ENCODE assay signal across 8 cellular contexts in the genomic region with DNA sequence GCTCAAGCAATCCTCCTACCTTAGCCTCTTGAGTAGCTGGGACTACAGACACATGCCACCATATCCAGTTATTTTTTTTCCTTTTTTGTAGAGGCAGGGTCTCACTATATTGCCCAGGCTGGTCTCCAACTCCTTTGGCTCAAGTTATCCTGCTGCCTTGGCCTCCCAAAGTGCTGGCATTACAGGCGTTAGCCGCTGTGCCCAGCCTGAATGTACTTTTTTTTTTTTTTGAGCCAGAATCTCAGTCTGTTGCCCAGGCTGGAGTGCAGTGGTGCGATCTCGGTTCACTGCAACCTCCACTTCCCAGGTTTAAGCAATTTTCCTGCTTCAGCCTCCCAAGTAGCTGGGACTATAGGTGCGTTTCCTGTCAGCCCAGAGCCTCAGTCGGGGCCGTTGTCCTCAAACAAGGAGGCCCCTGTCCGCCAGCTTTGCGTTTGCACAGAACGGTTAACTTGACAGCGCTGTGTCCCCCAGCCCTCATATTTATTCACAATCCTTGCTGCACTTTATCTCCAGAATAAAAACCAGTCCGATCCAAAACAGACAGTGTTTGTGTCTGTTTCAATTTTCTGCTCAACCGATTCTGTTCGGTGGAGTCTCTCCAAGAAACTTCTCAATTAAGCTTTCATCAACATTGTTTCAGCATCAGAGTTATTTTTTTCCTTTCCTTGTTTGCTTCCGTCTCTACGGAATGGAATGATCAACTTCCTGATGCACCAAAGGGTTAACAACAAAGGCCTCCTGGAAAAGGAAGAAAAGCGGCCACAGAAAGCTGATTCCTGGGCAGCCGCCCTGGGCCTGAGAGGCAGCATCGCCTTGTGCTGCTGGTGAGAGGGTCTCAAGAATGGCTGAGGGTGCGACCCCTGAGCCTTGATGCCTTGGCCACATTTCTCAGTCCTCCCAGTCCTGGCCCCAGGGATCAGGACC.
A peak's percentile ranks its signal among the peaks of the same experiment; 100 is the strongest.
DNase-seq lines count a peak whose midpoint lies in the region; ATAC-seq and TF ChIP-seq lines count a peak whose summit lies in the region.

No MANE protein-coding gene starts in this region.

- CTCF ChIA-PET in activated naive CD4-positive, alpha-beta T cell treated with anti-CD3 and anti-CD28 coated beads, Interleukin-2, amount 10 ng/mL, durations not matched to agents 7 days and 5 days (lab: Charles Lee): interaction anchor here (0.6 to 3.1 kb wide), 19 partner anchors 11 to 755 kb away, joined by 3 to 24 read pairs (median 5); a partner anchor contains a TSS

- no peaks in the 10 kb centered on the region for H3K27me3 ChIP-seq in right atrium auricular region

- peak overlapping the region; percentile 89 for H3K4me3 Mint-ChIP-seq in activated naive CD4-positive, alpha-beta T cell treated with anti-CD3 and anti-CD28 coated beads, Interleukin-2, amount 10 ng/mL, durations not matched to agents 7 days and 5 days
- peak overlapping the region; percentile 85 for H3K4me3 Mint-ChIP-seq in activated T-helper 17 cell treated with anti-CD3 and anti-CD28 coated beads, Interleukin-2, amount 50 U/mL, for 72 hours

- no peaks in the 10 kb centered on the region for H3K9me3 Mint-ChIP-seq in activated naive CD4-positive, alpha-beta T cell treated with anti-CD3 and anti-CD28 coated beads, Interleukin-2, amount 10 ng/mL, durations not matched to agents 7 days and 5 days
- H3K9me3 Mint-ChIP-seq in activated T-helper 17 cell treated with anti-CD3 and anti-CD28 coated beads, Interleukin-2, amount 50 U/mL, for 72 hours: no peaks in the 10 kb centered on the region

- TF ChIP-seq CTCF in right atrium auricular region (IDR thresholded peaks at IDR 0.05): no peak

- H3K4me3 ChIP-seq in right atrium auricular region: peak overlapping the region; percentile 21 to 58
- H3K4me3 ChIP-seq in skin epidermis: peak overlapping the region; percentile 29 to 59 (median 48)

- peak overlapping the region; percentile 87 for H3K27ac Mint-ChIP-seq in activated naive CD4-positive, alpha-beta T cell treated with anti-CD3 and anti-CD28 coated beads, Interleukin-2, amount 10 ng/mL, durations not matched to agents 7 days and 5 days
- peak overlapping the region; percentile 96 for H3K27ac Mint-ChIP-seq in activated T-helper 17 cell treated with anti-CD3 and anti-CD28 coated beads, Interleukin-2, amount 50 U/mL, for 72 hours

- no peak for DNase-seq in activated naive CD4-positive, alpha-beta T cell treated with anti-CD3 and anti-CD28 coated beads, Interleukin-2, amount 10 ng/mL, durations not matched to agents 7 days and 5 days
- no peak for DNase-seq in activated naive CD4-positive, alpha-beta T cell (lab: John Stamatoyannopoulos, UW)
- no peak for DNase-seq in right atrium auricular region (ENCODE audit: low spot score)

- H3K4me1 ChIP-seq in right atrium auricular region: peaks cover 0 to 6% of the 10 kb centered on the region in 2 donors

- no peaks in the 10 kb centered on the region for H3K36me3 ChIP-seq in right atrium auricular region

- H3K27ac ChIP-seq in right atrium auricular region: peak overlapping the region; percentile 69 to 74
- peak overlapping the region in 19 of 21 experiments; percentile 11 to 90 (median 76) for H3K27ac ChIP-seq in skin epidermis

- H3K4me1 Mint-ChIP-seq in activated naive CD4-positive, alpha-beta T cell treated with anti-CD3 and anti-CD28 coated beads, Interleukin-2, amount 10 ng/mL, durations not matched to agents 7 days and 5 days: peaks cover 34% of the 10 kb centered on the region
- peaks cover 15% of the 10 kb centered on the region for H3K4me1 Mint-ChIP-seq in activated T-helper 17 cell treated with anti-CD3 and anti-CD28 coated beads, Interleukin-2, amount 50 U/mL, for 72 hours

- H3K27me3 Mint-ChIP-seq in activated naive CD4-positive, alpha-beta T cell treated with anti-CD3 and anti-CD28 coated beads, Interleukin-2, amount 10 ng/mL, durations not matched to agents 7 days and 5 days: peaks cover 32% of the 10 kb centered on the region
- H3K27me3 Mint-ChIP-seq in activated T-helper 17 cell treated with anti-CD3 and anti-CD28 coated beads, Interleukin-2, amount 50 U/mL, for 72 hours: no peaks in the 10 kb centered on the region

- no peak for ATAC-seq in activated T-helper 17 cell treated with anti-CD3 and anti-CD28 coated beads, Interleukin-2, amount 50 U/mL, for 72 hours (replicated peaks)
- ATAC-seq in HG03139 (IDR thresholded peaks at IDR 0.05; ENCODE audit: unreplicated experiment) (no peak), HG02870 (IDR thresholded peaks at IDR 0.05; ENCODE audit: unreplicated experiment) (no peak), HG02678 (IDR thresholded peaks at IDR 0.05; ENCODE audit: unreplicated experiment) (no peak)

- no peaks in the 10 kb centered on the region for H3K36me3 Mint-ChIP-seq in activated naive CD4-positive, alpha-beta T cell treated with anti-CD3 and anti-CD28 coated beads, Interleukin-2, amount 10 ng/mL, durations not matched to agents 7 days and 5 days
- peaks cover 9% of the 10 kb centered on the region for H3K36me3 Mint-ChIP-seq in activated T-helper 17 cell treated with anti-CD3 and anti-CD28 coated beads, Interleukin-2, amount 50 U/mL, for 72 hours (ENCODE audit: low read depth)

- no peaks in the 10 kb centered on the region for H3K9me3 ChIP-seq in right atrium auricular region
